28 cellular contexts compared by ENCODE assay signal in the genomic region with DNA sequence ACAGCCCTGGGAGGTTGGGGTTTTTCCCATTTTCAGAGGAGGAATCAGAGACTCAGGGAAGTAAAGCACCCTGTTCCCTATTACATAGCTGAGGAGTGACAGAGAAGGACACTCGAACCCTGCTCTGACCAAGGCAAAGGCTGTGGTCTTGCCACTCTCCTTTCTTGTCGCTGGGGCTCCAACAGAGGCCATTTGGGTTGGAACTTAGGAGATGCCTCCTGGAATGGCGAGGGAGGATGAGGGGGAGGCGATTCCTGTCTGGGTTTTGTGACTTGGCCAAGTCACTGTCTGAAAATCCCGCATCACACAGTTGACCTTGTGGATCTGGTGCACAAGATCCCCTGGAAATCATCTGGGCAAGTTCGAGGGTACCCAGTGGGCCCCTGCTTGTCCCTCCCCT.
DNase-seq lines count a peak whose midpoint lies in the region; ATAC-seq, FAIRE-seq and TF ChIP-seq lines count a peak whose summit lies in the region.
"Had no signal": no experiment of that assay in that cellular context is flagged by ENCODE, and none has a peak within 500 bp of the region (broad histone marks: within the 10 kb centered on the region; RNA-seq: fewer than 3 reads in every experiment).

No MANE protein-coding gene starts in this region.

- no peaks in the 10 kb centered on the region for H3K36me3 Mint-ChIP-seq in GM23338 (ENCODE audit: low read depth)
- H3K36me3 Mint-ChIP-seq: CD4-positive, CD25-positive, alpha-beta regulatory T cell had no signal

- H3K4me1 Mint-ChIP-seq in GM23338: peaks cover 7% of the 10 kb centered on the region
- H3K4me1 Mint-ChIP-seq: CD4-positive, CD25-positive, alpha-beta regulatory T cell had no signal

- no peaks in the 10 kb centered on the region for H4K20me1 ChIP-seq in GM23338 (replicated peaks; ENCODE audit: insufficient read depth)

- H3K79me2 ChIP-seq in GM23338 (replicated peaks; ENCODE audit: insufficient read depth): no peaks in the 10 kb centered on the region

- H3K4me3 Mint-ChIP-seq in GM23338: no peak overlapping the region
- H3K4me3 Mint-ChIP-seq: CD4-positive, CD25-positive, alpha-beta regulatory T cell had no signal

- H3K4me3 ChIP-seq in GM23338 (no peak overlapping the region), bronchial epithelial cell (ENCODE audit: low read depth, low read length) (no peak overlapping the region), muscle layer of colon (ENCODE audit: low read depth in 1 of 2, low read length in 2 of 2) (peak overlapping the region in 1 of 2 donors; percentile 54), rectal smooth muscle tissue (ENCODE audit: low read length) (no peak overlapping the region)
- H3K4me3 ChIP-seq: GM23248, HAP-1, MG63, Peyer's patch had no signal

- ATAC-seq in GM23338 (no peak), GM18909 (IDR thresholded peaks at IDR 0.05; ENCODE audit: poor library complexity, unreplicated experiment) (no peak), GM18519 (IDR thresholded peaks at IDR 0.05; ENCODE audit: low FRiP score, unreplicated experiment) (no peak)

- H3K4me2 ChIP-seq in GM23338: no peak overlapping the region

- H2AFZ ChIP-seq in GM23338: peak overlapping the region; percentile 96
- H2AFZ ChIP-seq: GM23248 had no signal

- DNase-seq in GM23338 (ENCODE audit: low spot score) (no peak), bronchial epithelial cell (ENCODE audit: low read depth) (no peak), NCI-H146 treated with DMSO at 0.1 percent for 48 hours (lab: John Stamatoyannopoulos, UW; ENCODE audit: unreplicated experiment) (no peak), GM19240 (ENCODE audit: insufficient read length, low spot score) (no peak)
- DNase-seq: 8988T; ACHN; CD4-positive, CD25-positive, alpha-beta regulatory T cell; DMS153; DND-41; IMR-90; KG1; NCI-H1105 treated with DMSO at 0.1 percent for 48 hours; NCI-H146; NCI-H2029; NCI-H446; NCI-H524 treated with DMSO at 0.1 percent for 48 hours; NCI-H82; NK-92 treated with Interleukin-12 subunit alpha and Interleukin-12 subunit beta, amount 100 ng/mL, for 24 hours; Peyer's patch; SHP77 treated with DMSO at 0.1 percent for 48 hours had no signal

- H3K27ac ChIP-seq in GM23338 (ENCODE audit: low read depth) (no peak overlapping the region), muscle layer of colon (ENCODE audit: low read depth, low read length) (peak overlapping the region; percentile 82), rectal smooth muscle tissue (ENCODE audit: low read depth, low read length) (peak overlapping the region; percentile 48)
- H3K27ac ChIP-seq: GM23248 had no signal

- no peaks in the 10 kb centered on the region for H3F3A ChIP-seq in GM23338 (replicated peaks; ENCODE audit: low read depth)

- H3K27me3 ChIP-seq in GM23338 (ENCODE audit: insufficient read depth) (no peaks in the 10 kb centered on the region), bronchial epithelial cell (ENCODE audit: control insufficient read depth, insufficient read depth, low read length) (no peaks in the 10 kb centered on the region), muscle layer of colon (ENCODE audit: control insufficient read depth in 1 of 2, insufficient read depth in 2 of 2, low read length in 2 of 2) (no peaks in the 10 kb centered on the region), rectal smooth muscle tissue (ENCODE audit: control insufficient read depth, insufficient read depth, low read length) (no peaks in the 10 kb centered on the region)
- H3K27me3 ChIP-seq: Peyer's patch had no signal

- H3K4me1 ChIP-seq in GM23338 (ENCODE audit: insufficient read depth) (peaks cover 10% of the 10 kb centered on the region), muscle layer of colon (ENCODE audit: insufficient read depth, low read length) (peaks cover 35% of the 10 kb centered on the region), rectal smooth muscle tissue (ENCODE audit: control insufficient read depth, insufficient read depth, low read length) (peaks cover 24% of the 10 kb centered on the region)
- H3K4me1 ChIP-seq: HAP-1, Peyer's patch had no signal

- H3K9me3 ChIP-seq in muscle layer of colon (ENCODE audit: low read length): no peaks in the 10 kb centered on the region
- H3K9me3 ChIP-seq: HAP-1, MG63, Peyer's patch had no signal

- H3K27ac Mint-ChIP-seq in GM23338: no peak overlapping the region

- H3K36me3 ChIP-seq in GM23338 (ENCODE audit: insufficient read depth) (no peaks in the 10 kb centered on the region), bronchial epithelial cell (ENCODE audit: control insufficient read depth, insufficient read depth, low read length) (no peaks in the 10 kb centered on the region), muscle layer of colon (ENCODE audit: insufficient read depth, low read length) (no peaks in the 10 kb centered on the region), rectal smooth muscle tissue (ENCODE audit: control insufficient read depth, insufficient read depth, low read length) (no peaks in the 10 kb centered on the region)
- H3K36me3 ChIP-seq: HAP-1, MG63, Peyer's patch had no signal

- H3K27me3 Mint-ChIP-seq in GM23338 (ENCODE audit: insufficient read depth, low read depth, poor library complexity): peaks cover 4% of the 10 kb centered on the region

- TF ChIP-seq CTCF in GM23338 (conservative IDR thresholded peaks at IDR 0.05; ENCODE audit: low read depth in 2 of 2) (no peak), bronchial epithelial cell (IDR thresholded peaks at IDR 0.05; ENCODE audit: insufficient read depth, low read length, severe bottlenecking) (no peak)

- H3K9me3 Mint-ChIP-seq in GM23338: no peaks in the 10 kb centered on the region
- H3K9me3 Mint-ChIP-seq: CD4-positive, CD25-positive, alpha-beta regulatory T cell had no signal

- no peak overlapping the region for H3K9ac ChIP-seq in muscle layer of colon (ENCODE audit: low read length)
- H3K9ac ChIP-seq in rectal smooth muscle tissue (ENCODE audit: low read length): no peak overlapping the region
- H3K9ac ChIP-seq: GM23248 had no signal

- FAIRE-seq in bronchial epithelial cell (lab: Jason Lieb, UNC): peak; percentile 18
- FAIRE-seq: GM12892 had no signal

- H3K9me2 ChIP-seq in GM23338 (ENCODE audit: insufficient read depth): no peaks in the 10 kb centered on the region

TF ChIP-seq in GM23338, 12 proteins besides CTCF, POLR2A, EP300 and RAD21:
- TF ChIP-seq EZH2phosphoT487 (IDR thresholded peaks at IDR 0.05; ENCODE audit: unreplicated experiment) (no peak), CREB1 (CRISPR knock-in tag; IDR thresholded peaks at IDR 0.05; ENCODE audit: low read depth) (no peak), ZNF331 (CRISPR knock-in tag; IDR thresholded peaks at IDR 0.05; ENCODE audit: low read depth) (no peak), EZH2 (IDR thresholded peaks at IDR 0.05; ENCODE audit: low read depth, unreplicated experiment) (no peak), POLR2AphosphoS5 (IDR thresholded peaks at IDR 0.05; ENCODE audit: low read depth) (no peak)
